1 cellular context compared by ENCODE assay signal in genomic region chr4:139560396-139561084, GRCh38.
TF ChIP-seq lines count a peak whose summit lies in the region.

No MANE protein-coding gene starts in this region.

TF ChIP-seq in SK-N-SH treated with all-trans-retinoic acid at 6 μM for 48 hours, 23 proteins besides CTCF, POLR2A, EP300 and RAD21 (continued from another document):
- TF ChIP-seq TSHZ2 (CRISPR knock-in tag; IDR thresholded peaks at IDR 0.05), result no peak
